ENCODE assay signal across 16 cellular contexts in genomic region chr7:135853008-135853407, GRCh38.
"Had no signal": no experiment of that assay in that cellular context is flagged by ENCODE, and none has a peak within 500 bp of the region (broad histone marks: within the 10 kb centered on the region; RNA-seq: fewer than 3 reads in every experiment).

No MANE protein-coding gene starts in this region.

- H2AFZ ChIP-seq: hepatocyte had no signal

- H3K79me2 ChIP-seq: hepatocyte had no signal

- H3K4me1 Mint-ChIP-seq: stimulated activated naive CD8-positive, alpha-beta T cell treated with anti-CD3 and anti-CD28 coated beads, Interleukin-15, amount 100 ng/mL, for 72 hours had no signal

- H3K4me1 ChIP-seq: esophagus muscularis mucosa, sigmoid colon, testis, tibial nerve had no signal

- H3K36me3 Mint-ChIP-seq: naive thymus-derived CD4-positive, alpha-beta T cell had no signal

- H3K4me3 Mint-ChIP-seq: central memory CD8-positive, alpha-beta T cell; naive thymus-derived CD4-positive, alpha-beta T cell; stimulated activated naive CD8-positive, alpha-beta T cell treated with anti-CD3 and anti-CD28 coated beads, Interleukin-15, amount 100 ng/mL, for 72 hours had no signal

- DNase-seq: cortex of kidney; dorsolateral prefrontal cortex; effector CD8-positive, alpha-beta T cell; naive thymus-derived CD4-positive, alpha-beta T cell; posterior cingulate gyrus; sigmoid colon; stimulated activated CD4-positive, alpha-beta T cell treated with anti-CD3 and anti-CD28 coated beads, Interleukin-12 subunit alpha, Interleukin-12 subunit beta, amount 100 ng/mL, for 4 hours; stimulated activated naive CD8-positive, alpha-beta T cell treated with anti-CD3 and anti-CD28 coated beads, Interleukin-15, amount 100 ng/mL, for 72 hours; testis had no signal

- H3K27me3 ChIP-seq: dorsolateral prefrontal cortex, esophagus muscularis mucosa, hepatocyte, sigmoid colon, testis, tibial nerve had no signal

- ATAC-seq: left lobe of liver; naive thymus-derived CD4-positive, alpha-beta T cell; stimulated activated naive CD8-positive, alpha-beta T cell treated with anti-CD3 and anti-CD28 coated beads, Interleukin-15, amount 100 ng/mL, for 72 hours had no signal

- H3K9me3 Mint-ChIP-seq: central memory CD8-positive, alpha-beta T cell had no signal

- H3K27ac Mint-ChIP-seq: naive thymus-derived CD4-positive, alpha-beta T cell; stimulated activated naive CD8-positive, alpha-beta T cell treated with anti-CD3 and anti-CD28 coated beads, Interleukin-15, amount 100 ng/mL, for 72 hours had no signal

- H3K9me3 ChIP-seq: esophagus muscularis mucosa, neutrophil, sigmoid colon, testis, tibial nerve had no signal

- H3K36me3 ChIP-seq: esophagus muscularis mucosa, neutrophil, sigmoid colon, tibial nerve had no signal

- H3K4me2 ChIP-seq: hepatocyte had no signal

- H3K4me3 ChIP-seq: dorsolateral prefrontal cortex, esophagus muscularis mucosa, hepatocyte, sigmoid colon, skin epidermis, testis, tibial nerve had no signal

- H3K27ac ChIP-seq: dorsolateral prefrontal cortex, esophagus muscularis mucosa, neutrophil, sigmoid colon, testis, tibial nerve had no signal
